23 cellular contexts compared by ENCODE assay signal in genomic region chr13:87130401-87130800, GRCh38.
"Had no signal": no experiment of that assay in that cellular context is flagged by ENCODE, and none has a peak within 500 bp of the region (broad histone marks: within the 10 kb centered on the region; RNA-seq: fewer than 3 reads in every experiment).

No MANE protein-coding gene starts in this region.

- DNase-seq: dorsolateral prefrontal cortex; effector CD4-positive, alpha-beta T cell; foreskin fibroblast; heart left ventricle; kidney; natural killer cell; occipital lobe; ovary; posterior cingulate gyrus; psoas muscle; right cardiac atrium; small intestine; stimulated activated CD4-positive, alpha-beta T cell treated with anti-CD3 and anti-CD28 coated beads, Interleukin-15, amount 100 ng/mL, for 24 hours; stimulated activated CD4-positive, alpha-beta T cell treated with anti-CD3 and anti-CD28 coated beads, Interleukin-2, amount 100 ng/mL, for 48 hours; stimulated activated naive B cell treated with anti-CD40 and anti-IgM and Interleukin-4, amounts not matched to agents 10 μg/mL and 1 μg/mL and 100 μg/mL, for 72 hours; upper lobe of left lung had no signal

- H3K4me3 ChIP-seq: dorsolateral prefrontal cortex, gastroesophageal sphincter, heart left ventricle, hepatocyte, lung, ovary, psoas muscle, thoracic aorta, tibial nerve, upper lobe of left lung had no signal

- ATAC-seq: esophagus mucosa; gastroesophageal sphincter; heart left ventricle; left lobe of liver; natural killer cell; psoas muscle; right cardiac atrium; stimulated activated naive B cell treated with anti-CD40 and anti-IgM and Interleukin-4, amounts not matched to agents 10 μg/mL and 1 μg/mL and 100 μg/mL, for 72 hours had no signal
